ENCODE assay signal across 15 cellular contexts in the genomic region with DNA sequence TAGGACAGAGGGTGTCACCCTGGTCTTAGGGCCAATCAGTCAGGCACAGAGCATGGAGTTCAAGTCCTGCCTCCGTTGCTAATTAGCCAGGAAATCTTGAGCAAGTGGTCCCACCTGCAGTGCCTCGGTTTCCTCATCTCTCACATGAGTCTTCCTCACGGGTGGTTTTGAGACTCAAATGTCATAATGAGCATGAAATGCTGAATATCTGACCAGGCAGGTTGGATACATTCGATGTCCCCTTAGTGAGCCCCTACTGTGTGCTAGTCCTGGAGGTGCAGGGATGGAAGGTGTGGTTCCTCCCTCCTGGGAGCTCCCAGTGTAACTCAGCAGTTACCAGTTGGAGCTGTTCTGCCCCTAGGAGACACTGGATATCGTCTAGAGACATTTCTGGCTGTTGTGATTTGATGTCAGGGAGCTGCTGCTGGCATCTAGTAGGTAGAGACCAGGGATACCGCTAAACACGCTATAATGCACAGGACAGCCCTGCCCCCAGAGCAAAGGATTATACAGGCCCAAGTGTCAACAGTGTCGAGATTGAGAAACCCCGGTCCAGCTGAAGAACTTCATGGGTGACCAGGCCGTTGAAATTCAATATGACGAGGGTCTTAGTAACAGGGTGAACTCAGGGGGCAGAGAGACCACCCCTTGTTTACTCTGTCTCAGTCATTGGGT.
DNase-seq lines count a peak whose midpoint lies in the region; ATAC-seq and TF ChIP-seq lines count a peak whose summit lies in the region.
"Had no signal": no experiment of that assay in that cellular context is flagged by ENCODE, and none has a peak within 500 bp of the region (broad histone marks: within the 10 kb centered on the region; RNA-seq: fewer than 3 reads in every experiment).

No MANE protein-coding gene starts in this region.

- H3K4me3 ChIP-seq in HFF-Myc (replicated peaks; ENCODE audit: low read depth, low read length) (0 out of 2 replicates have a peak overlapping the region, but pooled peaks have one; percentile 2), breast epithelium (no peak overlapping the region), lower lobe of right lung (no peak overlapping the region), smooth muscle cell (no peak overlapping the region), brain microvascular endothelial cell (ENCODE audit: low read depth, low read length) (no peak overlapping the region), H7 (ENCODE audit: insufficient read depth, low read depth, low read length) (no peak overlapping the region)

- in situ Hi-C loops in brain microvascular endothelial cell (cut with HindIII; ENCODE audit: low pct_ligation_motif_present, low sequenced_read_pairs), result no loop called here

- H4K20me1 ChIP-seq in smooth muscle cell (ENCODE audit: low read depth), result no peaks in the 10 kb centered on the region

- H3K9ac ChIP-seq in smooth muscle cell (ENCODE audit: low read depth), result no peak overlapping the region

- H3K36me3 ChIP-seq in breast epithelium (no peaks in the 10 kb centered on the region), lower lobe of right lung (no peaks in the 10 kb centered on the region), smooth muscle cell (ENCODE audit: low read depth) (no peaks in the 10 kb centered on the region), brain microvascular endothelial cell (replicated peaks) (no peaks in the 10 kb centered on the region), H7 (replicated peaks; ENCODE audit: control insufficient read depth, insufficient read depth, low read length) (no peaks in the 10 kb centered on the region)

- H3K27ac ChIP-seq in breast epithelium (peak overlapping the region; percentile 84 to 93), lower lobe of right lung (peak overlapping the region; percentile 69), smooth muscle cell (ENCODE audit: low read depth) (peak overlapping the region; percentile 57), brain microvascular endothelial cell (no peak overlapping the region)

- no peak overlapping the region for H2AFZ ChIP-seq in smooth muscle cell (ENCODE audit: low read depth)

- WGBS in smooth muscle cell (ENCODE audit: low lambda C conversion rate), result 88% methylated on average over 11 of the region's 11 CpGs

- H3K9me3 ChIP-seq in breast epithelium, result no peaks in the 10 kb centered on the region
- H3K9me3 ChIP-seq in lower lobe of right lung, result no peaks in the 10 kb centered on the region
- H3K9me3 ChIP-seq in smooth muscle cell (replicated peaks; ENCODE audit: low read depth), result no peaks in the 10 kb centered on the region

- peak overlapping the region; percentile 76 for H3K4me2 ChIP-seq in smooth muscle cell

- no peak for DNase-seq in HFF-Myc (ENCODE audit: extremely low read depth, low read depth)
- no peak for DNase-seq in breast epithelium (ENCODE audit: low spot score in 2 of 2)
- no peak for DNase-seq in lower lobe of right lung
- no peak for DNase-seq in smooth muscle cell (lab: John Stamatoyannopoulos, UW; ENCODE audit: unreplicated experiment)
- DNase-seq in brain microvascular endothelial cell, result no peak
- no peak for DNase-seq in NCI-H774 (lab: John Stamatoyannopoulos, UW)
- no peak for DNase-seq in HT-29 (ENCODE audit: low spot score)
- DNase-seq in H7, result no peak
- DNase-seq: activated B cell treated with CpG ODN at 0.5 μM for 24 hours; activated CD8-positive, alpha-beta memory T cell treated with anti-CD3 and anti-CD28 coated beads, Interleukin-2, amount 10 ng/mL, durations not matched to agents 7 days and 5 days; central memory CD4-positive, alpha-beta T cell; naive thymus-derived CD4-positive, alpha-beta T cell; NCI-H2081 treated with DMSO at 0.1 percent for 48 hours; NCI-H526 treated with DMSO at 0.1 percent for 48 hours; stimulated activated CD4-positive, alpha-beta T cell treated with anti-CD3 and anti-CD28 coated beads, Interleukin-1b, Interleukin-23, amount 100 ng/mL, for 48 hours had no signal

- H3F3A ChIP-seq in smooth muscle cell (ENCODE audit: low read depth), result peaks cover 7% of the 10 kb centered on the region

- H3K27me3 ChIP-seq in breast epithelium (no peaks in the 10 kb centered on the region), lower lobe of right lung (ENCODE audit: low read depth) (no peaks in the 10 kb centered on the region), smooth muscle cell (ENCODE audit: low read depth) (peaks cover 20% of the 10 kb centered on the region), brain microvascular endothelial cell (replicated peaks) (no peaks in the 10 kb centered on the region), H7 (ENCODE audit: control insufficient read depth, insufficient read depth, low read length) (no peaks in the 10 kb centered on the region)

- H3K79me2 ChIP-seq in smooth muscle cell (ENCODE audit: low read depth), result no peaks in the 10 kb centered on the region

- TF ChIP-seq CTCF in HFF-Myc (IDR thresholded peaks at IDR 0.05; ENCODE audit: low read depth, low read length, missing control alignments) (no peak), breast epithelium (IDR thresholded peaks at IDR 0.05) (no peak), lower lobe of right lung (IDR thresholded peaks at IDR 0.05) (no peak), smooth muscle cell (IDR thresholded peaks at IDR 0.05; ENCODE audit: borderline replicate concordance, insufficient read depth, poor library complexity, severe bottlenecking) (no peak), brain microvascular endothelial cell (IDR thresholded peaks at IDR 0.05; ENCODE audit: low read depth, low read length, missing control alignments) (no peak)

- intact Hi-C loops in breast epithelium (cut with DNase I; ENCODE audit: low total_unique reads), result no loop called here
- intact Hi-C loops in lower lobe of right lung (cut with DNase I), result no loop called here

- H3K4me1 ChIP-seq in breast epithelium (peaks cover 0 to 5% of the 10 kb centered on the region in 2 donors), lower lobe of right lung (peaks cover 25% of the 10 kb centered on the region), smooth muscle cell (ENCODE audit: low read depth) (peaks cover 4% of the 10 kb centered on the region)

- no peak for TF ChIP-seq POLR2A in breast epithelium (IDR thresholded peaks at IDR 0.05)

- no peak for ATAC-seq in lower lobe of right lung
- ATAC-seq: activated CD8-positive, alpha-beta memory T cell treated with anti-CD3 and anti-CD28 coated beads, Interleukin-2, amount 10 ng/mL, durations not matched to agents 7 days and 5 days; naive thymus-derived CD4-positive, alpha-beta T cell had no signal
